Comparison of ENCODE assay signal across 8 cellular contexts in genomic region chr21:30839304-30839703, GRCh38. TPM values are rescaled to one million over a fixed set of nuclear protein-coding genes. Genes with fewer than 3 reads are reported as not detected.
DNase-seq lines count a peak whose midpoint lies in the region; FAIRE-seq and TF ChIP-seq lines count a peak whose summit lies in the region.

No MANE protein-coding gene starts in this region.

- H4K20me1 ChIP-seq in DOHH2 (ENCODE audit: control insufficient read depth, insufficient read depth, low read depth, low read length): no peaks in the 10 kb centered on the region

- peak; percentile 3 for DNase-seq in LNCaP clone FGC (ENCODE audit: low read depth)
- peak; percentile 28 to 39 for DNase-seq in activated CD4-positive, alpha-beta T cell treated with anti-CD3 and anti-CD28 coated beads, Interleukin-2, amount 50 U/mL, for 48 hours
- no peak for DNase-seq in kidney
- DNase-seq in mesenteric fat pad (ENCODE audit: low spot score): no peak
- DNase-seq in NCI-H1092 treated with DMSO at 0.1 percent for 48 hours (lab: John Stamatoyannopoulos, UW): no peak
- DNase-seq in inferior parietal cortex (ENCODE audit: extremely low spot score): no peak
- no peak for DNase-seq in GM19239 (ENCODE audit: insufficient read length, low spot score)

- no peak overlapping the region for H3K27ac ChIP-seq in DOHH2 (ENCODE audit: low read depth, low read length)
- H3K27ac ChIP-seq in kidney (ENCODE audit: low read depth in 2 of 2, low read length in 2 of 2): no peak overlapping the region

- intact Hi-C loops in kidney (cut with DNase I): no loop called here

- H3K9me3 ChIP-seq in DOHH2 (ENCODE audit: control insufficient read depth, insufficient read depth, low read length): no peaks in the 10 kb centered on the region
- H3K9me3 ChIP-seq in kidney (ENCODE audit: control insufficient read depth in 1 of 2, low read length in 2 of 2): no peaks in the 10 kb centered on the region

- H3K79me2 ChIP-seq in DOHH2 (ENCODE audit: control insufficient read depth, low read length): no peaks in the 10 kb centered on the region

- H3F3A ChIP-seq in DOHH2 (ENCODE audit: control insufficient read depth, insufficient read depth): no peaks in the 10 kb centered on the region

- TF ChIP-seq CTCF in DOHH2 (IDR thresholded peaks at IDR 0.05; ENCODE audit: low read depth, low read length, poor library complexity, severe bottlenecking) (peak; percentile 36), LNCaP clone FGC (IDR thresholded peaks at IDR 0.05; ENCODE audit: control insufficient read depth, extremely low read depth, insufficient read depth) (peak; percentile 69), kidney (IDR thresholded peaks at IDR 0.05; ENCODE audit: borderline replicate concordance, extremely low read depth, insufficient read depth) (peak; percentile 12)

- no peak overlapping the region for H3K9ac ChIP-seq in kidney (ENCODE audit: low read length in 2 of 2)

- H3K9me2 ChIP-seq in DOHH2 (replicated peaks; ENCODE audit: control insufficient read depth, low read length): no peaks in the 10 kb centered on the region

- FAIRE-seq in kidney (lab: Jason Lieb, UNC): no peak
- no peak for FAIRE-seq in GM19239 (lab: Jason Lieb, UNC)

- H3K36me3 ChIP-seq in DOHH2 (ENCODE audit: control insufficient read depth, low read length) (no peaks in the 10 kb centered on the region), kidney (ENCODE audit: control insufficient read depth in 1 of 2, insufficient read depth in 2 of 2, low read length in 2 of 2) (no peaks in the 10 kb centered on the region)

- H3K4me2 ChIP-seq in DOHH2 (ENCODE audit: low read length): no peak overlapping the region

- H3K4me3 ChIP-seq in DOHH2 (ENCODE audit: low read length) (no peak overlapping the region), LNCaP clone FGC (ENCODE audit: low read depth, low read length) (no peak overlapping the region), kidney (ENCODE audit: low read length in 2 of 2) (no peak overlapping the region)

- H3K4me1 ChIP-seq in DOHH2 (ENCODE audit: control insufficient read depth, low read length): no peaks in the 10 kb centered on the region
- H3K4me1 ChIP-seq in kidney (ENCODE audit: control insufficient read depth in 1 of 2, insufficient read depth in 1 of 2, low read depth in 1 of 2, low read length in 2 of 2): no peaks in the 10 kb centered on the region

- no peaks in the 10 kb centered on the region for H3K27me3 ChIP-seq in DOHH2 (ENCODE audit: control insufficient read depth, low read length)

RNA-seq across cellular contexts. Expression of gene KRTAP7-1, which starts 9.7 kb away (rescaled TPM):
- total RNA-seq in kidney (not detected), mesenteric fat pad (not detected)
- polyA plus RNA-seq in kidney (ENCODE audit: insufficient read depth, low read depth, low replicate concordance): not detected

RNA-seq across cellular contexts. Expression of gene KRTAP8-1, which starts 26.2 kb away (rescaled TPM):
- total RNA-seq in kidney (not detected), mesenteric fat pad (not detected)
- not detected for polyA plus RNA-seq in kidney (ENCODE audit: insufficient read depth, low read depth, low replicate concordance)

RNA-seq across cellular contexts. Expression of gene KRTAP11-1, which starts 42.1 kb away (rescaled TPM):
- total RNA-seq in kidney (not detected), mesenteric fat pad (not detected)
- polyA plus RNA-seq in kidney (ENCODE audit: insufficient read depth, low read depth, low replicate concordance): not detected

Comparison
In these comparisons a context has a peak if more than half of its experiments do, and no peak if none do; other contexts are left out.
1. CTCF ChIP-seq: peak in every context shown above with its lines; median percentile 69 in LNCaP clone FGC; 36 in DOHH2; 12 in kidney.
2. DNase-seq: peak in LNCaP clone FGC (single experiment) and activated CD4-positive, alpha-beta T cell treated with anti-CD3 and anti-CD28 coated beads, Interleukin-2, amount 50 U/mL, for 48 hours (2 of 2); none in kidney (single experiment), mesenteric fat pad (single experiment), NCI-H1092 treated with DMSO at 0.1 percent for 48 hours (single experiment), inferior parietal cortex (single experiment) and GM19239 (single experiment).